ENCODE assay signal across 9 cellular contexts in the genomic region with DNA sequence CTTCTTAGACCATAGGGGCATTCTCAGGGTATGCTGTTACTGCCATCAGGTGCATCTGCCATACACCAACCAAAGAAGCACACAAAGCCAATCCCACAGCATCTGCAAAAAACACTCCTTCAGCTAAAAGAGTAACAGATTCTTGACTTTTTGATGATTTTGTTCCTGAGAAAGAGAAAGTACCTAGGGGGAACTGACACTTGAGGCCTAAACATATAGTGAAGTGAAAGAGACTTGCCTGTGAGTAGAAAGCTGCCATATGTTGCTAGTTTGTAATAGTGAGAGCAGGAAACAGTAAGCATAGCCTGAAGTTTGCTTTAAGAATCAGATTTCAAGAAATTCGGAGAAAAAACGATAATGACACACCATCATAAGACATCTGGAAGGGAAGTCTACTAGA.
DNase-seq lines count a peak whose midpoint lies in the region; ATAC-seq and TF ChIP-seq lines count a peak whose summit lies in the region.
"Had no signal": no experiment of that assay in that cellular context is flagged by ENCODE, and none has a peak within 500 bp of the region (broad histone marks: within the 10 kb centered on the region; RNA-seq: fewer than 3 reads in every experiment).

No MANE protein-coding gene starts in this region.

- no peak for TF ChIP-seq CTCF in GM10266 (IDR thresholded peaks at IDR 0.05; ENCODE audit: control insufficient read depth, insufficient read depth, low read depth, missing control alignments)

- ATAC-seq in GM19043 (IDR thresholded peaks at IDR 0.05; ENCODE audit: low read depth, unreplicated experiment), result peak; percentile 98
- ATAC-seq in HG02678 (IDR thresholded peaks at IDR 0.05; ENCODE audit: unreplicated experiment), result peak; percentile 99
- ATAC-seq in HG03520 (IDR thresholded peaks at IDR 0.05; ENCODE audit: unreplicated experiment), result peak; percentile 97

- DNase-seq in GM10266 (ENCODE audit: extremely low spot score) (peak; percentile 71), SIG-M5 (lab: John Stamatoyannopoulos, UW) (no peak), COR-L47 (lab: John Stamatoyannopoulos, UW) (no peak), activated gamma-delta T cell (lab: John Stamatoyannopoulos, UW) (no peak)
- no peak for DNase-seq in stimulated activated CD4-positive, alpha-beta T cell treated with anti-CD3 and anti-CD28 coated beads, Interleukin-1b, Interleukin-23, amount 100 ng/mL, for 48 hours
- DNase-seq: Kasumi-1 had no signal
